ENCODE assay signal across 1 cellular context in the genomic region with DNA sequence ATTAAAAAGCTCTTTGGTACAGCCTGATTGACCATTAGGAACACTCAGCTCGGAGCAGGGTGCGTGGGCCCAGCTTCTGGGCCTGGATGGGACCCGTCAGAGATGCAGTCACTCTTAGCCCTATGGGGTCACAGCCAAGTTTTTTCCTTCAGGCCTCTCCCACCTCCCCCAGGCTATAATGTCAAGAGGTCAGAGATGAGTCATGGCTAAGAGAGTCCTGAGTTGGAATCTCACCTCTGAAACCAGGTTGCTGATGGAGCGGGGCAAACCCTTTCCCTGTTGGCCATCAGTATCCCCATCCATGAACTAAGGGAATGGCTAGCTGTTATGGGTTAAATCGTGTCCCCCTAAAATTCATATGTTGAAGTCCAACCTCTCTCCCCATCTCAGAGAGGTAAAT.
TF ChIP-seq lines count a peak whose summit lies in the region.

No MANE protein-coding gene starts in this region.

TF ChIP-seq in K562, 482 proteins besides CTCF, POLR2A, EP300 and RAD21 (continued from another document):
- TF ChIP-seq, protein P1, sequence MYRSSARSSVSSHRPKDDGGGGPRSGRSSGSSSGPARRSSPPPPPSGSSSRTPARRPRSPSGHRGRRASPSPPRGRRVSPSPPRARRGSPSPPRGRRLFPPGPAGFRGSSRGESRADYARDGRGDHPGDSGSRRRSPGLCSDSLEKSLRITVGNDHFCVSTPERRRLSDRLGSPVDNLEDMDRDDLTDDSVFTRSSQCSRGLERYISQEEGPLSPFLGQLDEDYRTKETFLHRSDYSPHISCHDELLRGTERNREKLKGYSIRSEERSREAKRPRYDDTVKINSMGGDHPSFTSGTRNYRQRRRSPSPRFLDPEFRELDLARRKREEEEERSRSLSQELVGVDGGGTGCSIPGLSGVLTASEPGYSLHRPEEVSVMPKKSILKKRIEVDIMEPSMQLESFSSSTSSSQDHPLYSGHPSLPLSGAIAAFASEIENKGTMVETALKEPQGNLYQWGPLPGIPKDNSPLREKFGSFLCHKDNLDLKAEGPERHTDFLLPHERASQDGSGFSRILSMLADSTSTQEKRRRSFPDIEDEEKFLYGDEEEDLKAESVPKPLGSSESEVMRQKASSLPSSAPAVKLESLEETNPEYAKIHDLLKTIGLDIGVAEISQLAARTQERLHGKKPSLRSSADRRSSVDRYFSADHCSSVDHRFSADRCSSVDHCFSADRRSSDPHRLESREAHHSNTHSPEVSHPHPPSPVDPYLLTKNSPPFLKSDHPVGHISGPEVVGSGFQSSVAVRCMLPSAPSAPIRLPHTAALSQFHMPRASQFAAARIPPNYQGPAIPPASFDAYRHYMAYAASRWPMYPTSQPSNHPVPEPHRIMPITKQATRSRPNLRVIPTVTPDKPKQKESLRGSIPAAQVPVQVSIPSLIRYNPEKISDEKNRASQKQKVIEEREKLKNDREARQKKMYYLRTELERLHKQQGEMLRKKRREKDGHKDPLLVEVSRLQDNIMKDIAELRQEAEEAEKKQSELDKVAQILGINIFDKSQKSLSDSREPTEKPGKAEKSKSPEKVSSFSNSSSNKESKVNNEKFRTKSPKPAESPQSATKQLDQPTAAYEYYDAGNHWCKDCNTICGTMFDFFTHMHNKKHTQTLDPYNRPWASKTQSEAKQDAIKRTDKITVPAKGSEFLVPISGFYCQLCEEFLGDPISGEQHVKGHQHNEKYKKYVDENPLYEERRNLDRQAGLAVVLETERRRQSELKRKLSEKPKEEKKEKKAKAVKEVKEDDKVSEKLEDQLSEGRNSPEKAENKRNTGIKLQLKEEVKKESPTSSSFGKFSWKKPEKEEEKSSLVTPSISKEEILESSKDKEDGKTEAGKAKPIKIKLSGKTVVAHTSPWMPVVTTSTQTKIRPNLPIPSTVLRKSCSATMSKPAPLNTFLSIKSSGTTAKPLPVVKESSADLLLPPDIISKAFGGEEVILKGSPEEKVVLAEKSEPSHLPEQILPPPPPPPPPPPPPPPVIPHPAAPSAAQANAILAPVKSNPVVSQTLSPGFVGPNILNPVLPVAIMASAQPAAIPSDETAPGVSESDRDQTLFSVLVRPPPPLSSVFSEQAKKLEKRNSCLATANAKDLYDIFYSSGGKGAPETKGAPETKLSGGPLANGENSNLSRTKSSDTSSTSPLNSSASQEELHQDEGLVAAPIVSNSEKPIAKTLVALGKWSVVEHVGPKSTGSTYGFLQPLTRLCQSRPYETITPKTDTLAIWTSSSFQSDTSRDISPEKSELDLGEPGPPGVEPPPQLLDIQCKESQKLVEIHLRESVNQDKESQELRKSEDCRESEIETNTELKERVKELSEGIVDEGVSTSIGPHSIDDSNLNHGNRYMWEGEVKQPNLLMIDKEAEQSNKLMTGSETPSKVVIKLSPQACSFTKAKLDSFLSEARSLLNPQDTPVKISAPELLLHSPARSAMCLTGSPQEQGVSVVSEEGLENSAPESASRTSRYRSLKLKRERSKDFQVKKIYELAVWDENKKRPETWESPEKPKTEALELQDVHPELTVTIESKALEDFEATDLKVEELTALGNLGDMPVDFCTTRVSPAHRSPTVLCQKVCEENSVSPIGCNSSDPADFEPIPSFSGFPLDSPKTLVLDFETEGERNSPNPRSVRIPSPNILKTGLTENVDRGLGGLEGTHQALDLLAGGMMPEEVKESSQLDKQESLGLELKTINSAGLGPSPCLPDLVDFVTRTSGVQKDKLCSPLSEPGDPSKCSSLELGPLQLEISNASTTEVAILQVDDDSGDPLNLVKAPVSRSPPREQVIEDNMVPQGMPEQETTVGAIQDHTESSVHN (IDR thresholded peaks at IDR 0.05; ENCODE audit: borderline replicate concordance in 1 of 2, low read depth in 1 of 2) = no peak
- TF ChIP-seq TAF1 (IDR thresholded peaks at IDR 0.05; ENCODE audit: control insufficient read depth, extremely low read depth, insufficient read depth, low read length, severe bottlenecking) (no peak), JUND (IDR thresholded peaks at IDR 0.05; ENCODE audit: borderline replicate concordance, low read depth, low read length) (peak; percentile 78), JUND (tag; IDR thresholded peaks at IDR 0.05; ENCODE audit: borderline replicate concordance, low read depth, low read length) (peak; percentile 60; the same call in 1 of the 3 replicates)
- TF ChIP-seq, protein P2, sequence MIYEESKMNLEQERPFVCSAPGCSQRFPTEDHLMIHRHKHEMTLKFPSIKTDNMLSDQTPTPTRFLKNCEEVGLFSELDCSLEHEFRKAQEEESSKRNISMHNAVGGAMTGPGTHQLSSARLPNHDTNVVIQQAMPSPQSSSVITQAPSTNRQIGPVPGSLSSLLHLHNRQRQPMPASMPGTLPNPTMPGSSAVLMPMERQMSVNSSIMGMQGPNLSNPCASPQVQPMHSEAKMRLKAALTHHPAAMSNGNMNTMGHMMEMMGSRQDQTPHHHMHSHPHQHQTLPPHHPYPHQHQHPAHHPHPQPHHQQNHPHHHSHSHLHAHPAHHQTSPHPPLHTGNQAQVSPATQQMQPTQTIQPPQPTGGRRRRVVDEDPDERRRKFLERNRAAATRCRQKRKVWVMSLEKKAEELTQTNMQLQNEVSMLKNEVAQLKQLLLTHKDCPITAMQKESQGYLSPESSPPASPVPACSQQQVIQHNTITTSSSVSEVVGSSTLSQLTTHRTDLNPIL (CRISPR knock-in tag; IDR thresholded peaks at IDR 0.05) = no peak
